ENCODE assay signal across 23 cellular contexts in genomic region chr10:71092812-71093391, GRCh38.
DNase-seq lines count a peak whose midpoint lies in the region; TF ChIP-seq lines count a peak whose summit lies in the region.
"Had no signal": no experiment of that assay in that cellular context is flagged by ENCODE, and none has a peak within 500 bp of the region (broad histone marks: within the 10 kb centered on the region; RNA-seq: fewer than 3 reads in every experiment).

No MANE protein-coding gene starts in this region.

- H3K27ac Mint-ChIP-seq in T-helper 2 cell treated with Interferon-gamma antibody and Interleukin-4, amounts not matched to agents 5 μg/mL and 100 μg/mL, for 36 hours = no peak overlapping the region
- H3K27ac Mint-ChIP-seq: T-cell had no signal

- H3K4me1 Mint-ChIP-seq in T-helper 2 cell treated with Interferon-gamma antibody and Interleukin-4, amounts not matched to agents 5 μg/mL and 100 μg/mL, for 36 hours (ENCODE audit: low read depth) = peaks cover 1% of the 10 kb centered on the region
- H3K4me1 Mint-ChIP-seq: T-cell had no signal

- no peaks in the 10 kb centered on the region for H3K36me3 Mint-ChIP-seq in T-helper 2 cell treated with Interferon-gamma antibody and Interleukin-4, amounts not matched to agents 5 μg/mL and 100 μg/mL, for 36 hours (ENCODE audit: low read depth)
- H3K36me3 Mint-ChIP-seq: T-cell had no signal

- no peak overlapping the region for H3K27ac ChIP-seq in esophagus muscularis mucosa (replicated peaks in 1 of 4)
- H3K27ac ChIP-seq in stomach = no peak overlapping the region
- H3K27ac ChIP-seq in SK-N-SH (ENCODE audit: low read depth in 2 of 2, low read length in 1 of 2) = no peak overlapping the region
- H3K27ac ChIP-seq: epithelial cell of prostate, left lung, pancreas, upper lobe of left lung had no signal

- no peaks in the 10 kb centered on the region for H3K9me3 Mint-ChIP-seq in T-helper 2 cell treated with Interferon-gamma antibody and Interleukin-4, amounts not matched to agents 5 μg/mL and 100 μg/mL, for 36 hours

- POLR2A ChIA-PET in SK-N-SH (lab: Yijun Ruan, JAX) = interaction anchor here (0.6 kb wide), 1 partner anchor 104 kb away, joined by 3 read pairs; no protein-coding TSS in a partner anchor

- H2AFZ ChIP-seq in SK-N-SH (ENCODE audit: low read depth) = no peak overlapping the region

- no peaks in the 10 kb centered on the region for H3F3A ChIP-seq in SK-N-SH (replicated peaks; ENCODE audit: insufficient read depth)

- H3K27me3 ChIP-seq in esophagus muscularis mucosa (no peaks in the 10 kb centered on the region), stomach (peaks cover 0 to 5% (median 0%) of the 10 kb centered on the region in 3 donors), SK-N-SH (ENCODE audit: insufficient read depth) (peaks cover 10% of the 10 kb centered on the region; the same call in 1 of the 2 replicates)
- H3K27me3 ChIP-seq: BE2C, left lung, pancreas, upper lobe of left lung had no signal

- peaks cover 9% of the 10 kb centered on the region for H3K27me3 Mint-ChIP-seq in T-helper 2 cell treated with Interferon-gamma antibody and Interleukin-4, amounts not matched to agents 5 μg/mL and 100 μg/mL, for 36 hours (ENCODE audit: low read depth)

- H3K4me3 Mint-ChIP-seq in T-helper 2 cell treated with Interferon-gamma antibody and Interleukin-4, amounts not matched to agents 5 μg/mL and 100 μg/mL, for 36 hours = no peak overlapping the region
- H3K4me3 Mint-ChIP-seq: activated T-helper 17 cell treated with anti-CD3 and anti-CD28 coated beads, Interleukin-2, amount 50 U/mL, for 72 hours; stimulated activated naive CD8-positive, alpha-beta T cell treated with anti-CD3 and anti-CD28 coated beads, Interleukin-15, amount 100 ng/mL, for 72 hours; T-cell had no signal

- TF ChIP-seq POLR2A in esophagus muscularis mucosa (IDR thresholded peaks at IDR 0.05; ENCODE audit: low read depth) (no peak), stomach (IDR thresholded peaks at IDR 0.05) (no peak)

- peak; percentile 1 for DNase-seq in T-helper 2 cell treated with Interferon-gamma antibody and Interleukin-4, amounts not matched to agents 5 μg/mL and 100 μg/mL, for 36 hours (ENCODE audit: low spot score)
- DNase-seq in T-helper 2 cell (no peak), esophagus muscularis mucosa (ENCODE audit: extremely low spot score) (peak; percentile 81), mesenteric fat pad (ENCODE audit: low spot score) (peak; percentile 71), stomach (peak; percentile 17), ACHN (no peak), amniotic stem cell (lab: John Stamatoyannopoulos, UW) (no peak), SK-N-SH (no peak)
- DNase-seq: 8988T; BE2C; Caco-2; EL; foreskin melanocyte; left lung; NCI-H1436; pancreas; SHP77; stimulated activated CD4-positive, alpha-beta T cell treated with anti-CD3 and anti-CD28 coated beads, Interleukin-2, amount 100 ng/mL, for 24 hours; stimulated activated naive CD8-positive, alpha-beta T cell treated with anti-CD3 and anti-CD28 coated beads, Interleukin-15, amount 100 ng/mL, for 72 hours had no signal

- H3K4me3 ChIP-seq in esophagus muscularis mucosa (no peak overlapping the region), stomach (no peak overlapping the region), SK-N-SH (ENCODE audit: low read depth in 2 of 2, low read length in 1 of 2) (no peak overlapping the region)
- H3K4me3 ChIP-seq: left lung, pancreas, upper lobe of left lung had no signal

- H3K36me3 ChIP-seq in esophagus muscularis mucosa (no peaks in the 10 kb centered on the region), stomach (no peaks in the 10 kb centered on the region), SK-N-SH (replicated peaks in 1 of 2; ENCODE audit: control insufficient read depth in 1 of 2, insufficient read depth in 2 of 2, low read length in 1 of 2) (no peaks in the 10 kb centered on the region)
- H3K36me3 ChIP-seq: BE2C, left lung, pancreas, upper lobe of left lung had no signal

- WGBS in esophagus muscularis mucosa = 91% methylated on average over 4 of the region's 4 CpGs
- 57 to 82% (median 76%) methylated on average over 3 to 4 of the region's 4 CpGs for WGBS in stomach, 5 donors
- 23% methylated on average over 4 of the region's 4 CpGs for WGBS in SK-N-SH (ENCODE audit: low lambda C conversion rate)

- H3K79me2 ChIP-seq in SK-N-SH (ENCODE audit: insufficient read depth) = no peaks in the 10 kb centered on the region

- H4K20me1 ChIP-seq in SK-N-SH (ENCODE audit: insufficient read depth) = no peaks in the 10 kb centered on the region

- H3K9ac ChIP-seq in SK-N-SH = no peak overlapping the region

- TF ChIP-seq CTCF in esophagus muscularis mucosa (IDR thresholded peaks at IDR 0.05) (no peak), stomach (IDR thresholded peaks at IDR 0.05) (no peak), SK-N-SH (IDR thresholded peaks at IDR 0.05) (no peak)

- H3K9me3 ChIP-seq in esophagus muscularis mucosa (no peaks in the 10 kb centered on the region), stomach (no peaks in the 10 kb centered on the region), SK-N-SH (no peaks in the 10 kb centered on the region)
- H3K9me3 ChIP-seq: BE2C, Caco-2, pancreas, upper lobe of left lung had no signal

- intact Hi-C loops in esophagus muscularis mucosa (cut with DNase I) = no loop called here
- intact Hi-C loops in stomach (cut with DNase I; ENCODE audit: low total_unique reads) = no loop called here

- in situ Hi-C loops in ACHN (cut with HindIII; ENCODE audit: low pct_ligation_motif_present, low pct_unique_long_range_greater_than_20kb, low sequenced_read_pairs) = no loop called here

- H3K4me1 ChIP-seq in esophagus muscularis mucosa (no peaks in the 10 kb centered on the region), stomach (no peaks in the 10 kb centered on the region), SK-N-SH (ENCODE audit: control insufficient read depth in 1 of 2, insufficient read depth in 2 of 2, low read depth in 1 of 2, low read length in 1 of 2) (peaks cover 0 to 3% of the 10 kb centered on the region in 2 experiments; a peak in 1 of 4 replicates)
- H3K4me1 ChIP-seq: BE2C, Caco-2, left lung, pancreas, upper lobe of left lung had no signal

- no peak overlapping the region for H3K4me2 ChIP-seq in SK-N-SH

- H3K9me2 ChIP-seq in SK-N-SH = no peaks in the 10 kb centered on the region

- TF ChIP-seq RAD21 in SK-N-SH (IDR thresholded peaks at IDR 0.05; ENCODE audit: low read length) = no peak

- CTCF ChIA-PET in SK-N-SH (lab: Yijun Ruan, JAX) = interaction anchor here (1.2 kb wide), 1 partner anchor 116 kb away, joined by 3 read pairs; no protein-coding TSS in a partner anchor

- TF ChIP-seq EP300 in esophagus muscularis mucosa (IDR thresholded peaks at IDR 0.05) (no peak), stomach (IDR thresholded peaks at IDR 0.05) (no peak), SK-N-SH (IDR thresholded peaks at IDR 0.05; ENCODE audit: borderline replicate concordance in 1 of 2, low read depth in 1 of 2, low read length in 1 of 2) (no peak)

TF ChIP-seq in SK-N-SH, 30 proteins besides CTCF, POLR2A, EP300 and RAD21 (continues in another document):
- TF ChIP-seq NRF1 (IDR thresholded peaks at IDR 0.05; ENCODE audit: low read depth, low read length) (no peak), EZH2phosphoT487 (IDR thresholded peaks at IDR 0.05; ENCODE audit: borderline replicate concordance, low read depth) (no peak), ELF1 (IDR thresholded peaks at IDR 0.05) (no peak), MAX (IDR thresholded peaks at IDR 0.05; ENCODE audit: low read depth) (no peak), ZBTB33 (IDR thresholded peaks at IDR 0.05; ENCODE audit: borderline replicate concordance, low read depth) (no peak), SIN3A (IDR thresholded peaks at IDR 0.05; ENCODE audit: borderline replicate concordance, low read depth, low read length) (no peak), POLR2AphosphoS5 (IDR thresholded peaks at IDR 0.05; ENCODE audit: low read depth, low read length) (no peak), USF2 (IDR thresholded peaks at IDR 0.05; ENCODE audit: borderline replicate concordance, low read depth, low read length) (no peak), SMC3 (IDR thresholded peaks at IDR 0.05; ENCODE audit: low read depth, low read length) (no peak), IRF3 (IDR thresholded peaks at IDR 0.05; ENCODE audit: low read depth, low read length) (no peak), MXI1 (IDR thresholded peaks at IDR 0.05; ENCODE audit: low read depth, low read length) (no peak)

Comparison
In these comparisons a context has a peak if more than half of its experiments do, and no peak if none do; other contexts are left out.
1. DNase-seq: peak in T-helper 2 cell treated with Interferon-gamma antibody and Interleukin-4, amounts not matched to agents 5 μg/mL and 100 μg/mL, for 36 hours (single experiment), esophagus muscularis mucosa (single experiment), mesenteric fat pad (single experiment) and stomach (single experiment); none in T-helper 2 cell (0 of 5), ACHN (single experiment), amniotic stem cell (single experiment) and SK-N-SH (single experiment).